1 cellular context compared by ENCODE assay signal in the genomic region with DNA sequence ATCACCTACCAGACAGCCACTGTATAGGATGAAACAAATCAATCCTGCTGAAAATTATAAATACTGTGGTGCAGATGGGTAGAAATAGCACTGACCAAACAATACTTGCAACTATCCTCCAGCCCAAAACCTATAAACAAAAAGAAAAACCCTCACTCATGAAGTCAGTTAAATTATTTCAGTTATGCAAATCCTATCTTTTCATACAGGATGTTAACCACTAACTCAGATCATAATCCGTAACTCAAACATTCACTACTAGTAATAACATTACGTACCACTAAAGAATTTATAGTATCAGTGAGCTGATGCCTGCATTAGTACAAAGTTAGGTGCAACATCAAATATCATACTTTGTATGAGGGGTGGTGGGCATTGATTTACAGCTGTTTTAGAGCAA.
TF ChIP-seq lines count a peak whose summit lies in the region.

No MANE protein-coding gene starts in this region.

TF ChIP-seq in GM12878, 131 proteins besides CTCF, POLR2A, EP300 and RAD21:
- TF ChIP-seq SMARCA5 (IDR thresholded peaks at IDR 0.05) (no peak), BMI1 (IDR thresholded peaks at IDR 0.05; ENCODE audit: borderline replicate concordance) (no peak), RUNX3 (IDR thresholded peaks at IDR 0.05; ENCODE audit: low read length) (peak; percentile 49; the same call in 1 of the 2 replicates), ZBED1 (IDR thresholded peaks at IDR 0.05; ENCODE audit: borderline replicate concordance) (no peak), POU2F2 (IDR thresholded peaks at IDR 0.05; ENCODE audit: borderline replicate concordance, low read depth, low read length) (0 out of 3 replicates have a peak, but pooled peaks have one; percentile 69), CHD4 (IDR thresholded peaks at IDR 0.05) (no peak), EED (IDR thresholded peaks at IDR 0.05; ENCODE audit: low read depth) (no peak)
- TF ChIP-seq, protein P1, sequence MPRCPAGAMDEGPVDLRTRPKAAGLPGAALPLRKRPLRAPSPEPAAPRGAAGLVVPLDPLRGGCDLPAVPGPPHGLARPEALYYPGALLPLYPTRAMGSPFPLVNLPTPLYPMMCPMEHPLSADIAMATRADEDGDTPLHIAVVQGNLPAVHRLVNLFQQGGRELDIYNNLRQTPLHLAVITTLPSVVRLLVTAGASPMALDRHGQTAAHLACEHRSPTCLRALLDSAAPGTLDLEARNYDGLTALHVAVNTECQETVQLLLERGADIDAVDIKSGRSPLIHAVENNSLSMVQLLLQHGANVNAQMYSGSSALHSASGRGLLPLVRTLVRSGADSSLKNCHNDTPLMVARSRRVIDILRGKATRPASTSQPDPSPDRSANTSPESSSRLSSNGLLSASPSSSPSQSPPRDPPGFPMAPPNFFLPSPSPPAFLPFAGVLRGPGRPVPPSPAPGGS (IDR thresholded peaks at IDR 0.05; ENCODE audit: borderline replicate concordance, insufficient read depth, low read depth, low read length, poor library complexity, severe bottlenecking), result no peak
TF ChIP-seq in GM12878: peak in this region for 2.
